In the genomic region with DNA sequence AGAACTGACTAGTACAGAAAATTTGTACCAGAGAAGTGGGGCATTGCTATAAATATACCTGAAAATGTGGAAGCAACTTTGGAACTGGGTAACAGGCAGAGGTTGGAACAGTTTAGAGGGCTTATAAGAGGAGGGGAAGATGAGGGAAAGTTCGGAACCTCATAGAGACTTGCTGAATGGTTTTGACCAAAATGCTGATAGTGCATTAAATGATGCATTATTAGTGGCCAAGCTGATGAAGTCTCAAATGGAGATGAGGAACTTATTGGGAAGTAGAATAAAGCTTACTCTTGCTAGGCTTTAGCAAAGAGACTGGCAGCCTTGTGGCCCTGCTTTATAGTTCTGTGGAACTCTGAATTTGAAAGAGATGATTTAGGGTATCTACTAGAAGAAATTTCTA, we compare ENCODE assay signal across 29 cellular contexts.
"Had no signal": no experiment of that assay in that cellular context is flagged by ENCODE, and none has a peak within 500 bp of the region (broad histone marks: within the 10 kb centered on the region; RNA-seq: fewer than 3 reads in every experiment).

No MANE protein-coding gene starts in this region.

- H3K9ac ChIP-seq: parathyroid adenoma had no signal

- H3K27me3 ChIP-seq: ovary, spleen, suprapubic skin, testis, tibial artery, transverse colon, upper lobe of right lung, uterus had no signal

- H3K9me3 ChIP-seq: ovary, testis, upper lobe of right lung had no signal

- DNase-seq: naive thymus-derived CD8-positive, alpha-beta T cell; nephron progenitor cell; occipital lobe; ovary; posterior cingulate gyrus; psoas muscle; right cardiac atrium; spleen; stimulated activated CD4-positive, alpha-beta T cell treated with anti-CD3 and anti-CD28 coated beads, Interleukin-12 subunit alpha, Interleukin-12 subunit beta, amount 100 ng/mL, for 4 hours; stimulated activated CD4-positive, alpha-beta T cell treated with anti-CD3 and anti-CD28 coated beads, Interleukin-1b, Interleukin-23, amount 100 ng/mL, for 48 hours; stimulated activated CD4-positive, alpha-beta T cell treated with anti-CD3 and anti-CD28 coated beads, Interleukin-4, amount 100 ng/mL, for 1 hour; stimulated activated CD4-positive, alpha-beta T cell treated with anti-CD3 and anti-CD28 coated beads, Interleukin-4, amount 100 ng/mL, for 4 hours; stimulated activated CD8-positive, alpha-beta memory T cell treated with anti-CD3 and anti-CD28 coated beads, Interleukin-4, amount 100 ng/mL, for 48 hours; stimulated activated naive CD4-positive, alpha-beta T cell; stimulated activated naive CD8-positive, alpha-beta T cell treated with anti-CD3 and anti-CD28 coated beads, Interleukin-15, amount 100 ng/mL, for 72 hours; stimulated activated naive CD8-positive, alpha-beta T cell treated with anti-CD3 and anti-CD28 coated beads, Interleukin-15, Interleukin-2, amounts not matched to agents 100 U/mL and 50 U/mL, for 24 hours; substantia nigra; testis; tibial artery; transverse colon; uterus had no signal

- H3K27ac ChIP-seq: ovary, parathyroid adenoma, psoas muscle, skin epidermis, spleen, suprapubic skin, testis, tibial artery, transverse colon, upper lobe of right lung, uterus had no signal

- H3K36me3 ChIP-seq: ovary, spleen, suprapubic skin, tibial artery, transverse colon, upper lobe of right lung, uterus had no signal

- H2AFZ ChIP-seq: parathyroid adenoma had no signal

- H3K4me2 ChIP-seq: smooth muscle cell had no signal

- ATAC-seq: naive thymus-derived CD8-positive, alpha-beta T cell; natural killer cell treated with Interleukin-12 subunit alpha and Interleukin-12 subunit beta and Interleukin-15 and Interleukin-18, amount 100 ng/mL, for 72 hours; psoas muscle; right cardiac atrium; sciatic nerve; stimulated activated memory B cell treated with anti-CD40 and anti-IgM and Interleukin-4, amounts not matched to agents 10 μg/mL and 1 μg/mL and 100 μg/mL, for 72 hours; stimulated activated naive CD8-positive, alpha-beta T cell treated with anti-CD3 and anti-CD28 coated beads, Interleukin-15, amount 100 ng/mL, for 72 hours; stimulated activated naive CD8-positive, alpha-beta T cell treated with anti-CD3 and anti-CD28 coated beads, Interleukin-15, Interleukin-2, amounts not matched to agents 100 U/mL and 50 U/mL, for 24 hours; upper lobe of right lung had no signal

- H3K4me1 ChIP-seq: parathyroid adenoma, psoas muscle, spleen, suprapubic skin, testis, tibial artery, transverse colon, upper lobe of right lung, uterus had no signal

- H3K79me2 ChIP-seq: parathyroid adenoma had no signal

- H3K4me3 ChIP-seq: ovary, psoas muscle, skin epidermis, smooth muscle cell, spleen, suprapubic skin, testis, tibial artery, transverse colon, upper lobe of right lung, uterus had no signal
